Comparison of ENCODE assay signal across 8 cellular contexts in genomic region chr4:79042079-79042674, GRCh38.
DNase-seq lines count a peak whose midpoint lies in the region; ATAC-seq and TF ChIP-seq lines count a peak whose summit lies in the region.

No MANE protein-coding gene starts in this region.

- peaks cover 2% of the 10 kb centered on the region for H3K27me3 Mint-ChIP-seq in activated CD4-positive, alpha-beta T cell treated with anti-CD3 and anti-CD28 coated beads for 36 hours
- no peaks in the 10 kb centered on the region for H3K27me3 Mint-ChIP-seq in naive thymus-derived CD4-positive, alpha-beta T cell

- H3F3A ChIP-seq in neural cell (ENCODE audit: insufficient read depth, low read length, poor library complexity, severe bottlenecking) = no peaks in the 10 kb centered on the region

- CTCF ChIA-PET in activated CD4-positive, alpha-beta T cell treated with anti-CD3 and anti-CD28 coated beads for 36 hours (lab: Charles Lee) = interaction anchor here (0.6 kb wide), 1 partner anchor 1242 kb away, joined by 3 read pairs; no protein-coding TSS in a partner anchor
- CTCF ChIA-PET in naive thymus-derived CD4-positive, alpha-beta T cell (lab: Charles Lee) = no interaction called here

- no peak overlapping the region for H3K4me3 Mint-ChIP-seq in activated CD4-positive, alpha-beta T cell treated with anti-CD3 and anti-CD28 coated beads for 36 hours
- H3K4me3 Mint-ChIP-seq in naive thymus-derived CD4-positive, alpha-beta T cell = no peak overlapping the region

- no peak overlapping the region for H2AFZ ChIP-seq in neural cell (ENCODE audit: low read depth, low read length)

- no peaks in the 10 kb centered on the region for H3K4me1 Mint-ChIP-seq in activated CD4-positive, alpha-beta T cell treated with anti-CD3 and anti-CD28 coated beads for 36 hours
- H3K4me1 Mint-ChIP-seq in naive thymus-derived CD4-positive, alpha-beta T cell = peaks cover 0 to 2% (median 0%) of the 10 kb centered on the region in 7 donors

- TF ChIP-seq EP300 in neural cell (conservative IDR thresholded peaks at IDR 0.05; ENCODE audit: poor library complexity, severe bottlenecking) (no peak), ovary (IDR thresholded peaks at IDR 0.05) (no peak)

- H3K27me3 ChIP-seq in neural cell (ENCODE audit: insufficient read depth, low read depth, low read length) = no peaks in the 10 kb centered on the region
- no peaks in the 10 kb centered on the region for H3K27me3 ChIP-seq in naive thymus-derived CD4-positive, alpha-beta T cell (ENCODE audit: control insufficient read depth in 2 of 2, insufficient read depth in 2 of 2, low read length in 2 of 2)
- no peaks in the 10 kb centered on the region for H3K27me3 ChIP-seq in ovary

- H4K20me1 ChIP-seq in neural cell (ENCODE audit: insufficient read depth) = no peaks in the 10 kb centered on the region

- no peak for TF ChIP-seq POLR2A in ovary (IDR thresholded peaks at IDR 0.05)

- no peak overlapping the region for H3K4me3 ChIP-seq in neural cell (ENCODE audit: low read length)
- no peak overlapping the region for H3K4me3 ChIP-seq in naive thymus-derived CD4-positive, alpha-beta T cell (ENCODE audit: low read length)
- H3K4me3 ChIP-seq in ovary = no peak overlapping the region

- no peak overlapping the region for H3K27ac ChIP-seq in neural cell (ENCODE audit: low read length)
- H3K27ac ChIP-seq in naive thymus-derived CD4-positive, alpha-beta T cell (ENCODE audit: low read depth, low read length) = no peak overlapping the region
- H3K27ac ChIP-seq in ovary = no peak overlapping the region

- no peaks in the 10 kb centered on the region for H3K36me3 Mint-ChIP-seq in activated CD4-positive, alpha-beta T cell treated with anti-CD3 and anti-CD28 coated beads for 36 hours (ENCODE audit: low read depth)
- no peaks in the 10 kb centered on the region for H3K36me3 Mint-ChIP-seq in naive thymus-derived CD4-positive, alpha-beta T cell

- H3K79me2 ChIP-seq in neural cell (replicated peaks; ENCODE audit: insufficient read depth, low read length) = no peaks in the 10 kb centered on the region

- H3K9me3 Mint-ChIP-seq in activated CD4-positive, alpha-beta T cell treated with anti-CD3 and anti-CD28 coated beads for 36 hours (ENCODE audit: low read depth) = no peaks in the 10 kb centered on the region
- no peaks in the 10 kb centered on the region for H3K9me3 Mint-ChIP-seq in naive thymus-derived CD4-positive, alpha-beta T cell

- H3K4me1 ChIP-seq in naive thymus-derived CD4-positive, alpha-beta T cell (ENCODE audit: control insufficient read depth in 2 of 2, insufficient read depth in 2 of 2, low read length in 2 of 2) = no peaks in the 10 kb centered on the region
- no peaks in the 10 kb centered on the region for H3K4me1 ChIP-seq in ovary (ENCODE audit: insufficient read depth)

- no peaks in the 10 kb centered on the region for H3K36me3 ChIP-seq in neural cell (ENCODE audit: insufficient read depth, low read length)
- no peaks in the 10 kb centered on the region for H3K36me3 ChIP-seq in naive thymus-derived CD4-positive, alpha-beta T cell (ENCODE audit: control insufficient read depth in 2 of 3, insufficient read depth in 3 of 3, low read length in 3 of 3)
- H3K36me3 ChIP-seq in ovary = no peaks in the 10 kb centered on the region

- no peak overlapping the region for H3K27ac Mint-ChIP-seq in activated CD4-positive, alpha-beta T cell treated with anti-CD3 and anti-CD28 coated beads for 36 hours
- H3K27ac Mint-ChIP-seq in naive thymus-derived CD4-positive, alpha-beta T cell = no peak overlapping the region

- TF ChIP-seq RAD21 in neural cell (conservative IDR thresholded peaks at IDR 0.05) = peak; percentile 73

- H3K4me2 ChIP-seq in neural cell (ENCODE audit: low read length) = no peak overlapping the region

- DNase-seq in activated CD4-positive, alpha-beta T cell treated with anti-CD3 and anti-CD28 coated beads for 36 hours = peak; percentile 6
- DNase-seq in activated CD4-positive, alpha-beta T cell treated with anti-CD3 and anti-CD28 coated beads, Interleukin-2, amount 50 U/mL, for 4 hours = no peak
- DNase-seq in NCI-H446 treated with DMSO at 0.1 percent for 48 hours (lab: John Stamatoyannopoulos, UW) = peak; percentile 59
- peak; percentile 37 for DNase-seq in dermis blood vessel endothelial cell
- no peak for DNase-seq in naive thymus-derived CD4-positive, alpha-beta T cell
- DNase-seq in mesenteric fat pad (ENCODE audit: low spot score) = no peak
- no peak for DNase-seq in ovary

- POLR2A ChIA-PET in activated CD4-positive, alpha-beta T cell treated with anti-CD3 and anti-CD28 coated beads for 36 hours (lab: Charles Lee) = no interaction called here
- POLR2A ChIA-PET in naive thymus-derived CD4-positive, alpha-beta T cell (lab: Charles Lee) = no interaction called here

- H3K9me3 ChIP-seq in neural cell (ENCODE audit: low read length) (no peaks in the 10 kb centered on the region), ovary (no peaks in the 10 kb centered on the region)
- no peaks in the 10 kb centered on the region for H3K9me3 ChIP-seq in naive thymus-derived CD4-positive, alpha-beta T cell (ENCODE audit: control insufficient read depth in 2 of 3, low read length in 3 of 3)

- 95 to 97% (median 95%) methylated on average over 1 of the region's 1 CpG for WGBS in ovary, 3 donors

- H3K9ac ChIP-seq in neural cell (ENCODE audit: low read length) = no peak overlapping the region

- intact Hi-C loops in activated CD4-positive, alpha-beta T cell treated with anti-CD3 and anti-CD28 coated beads for 36 hours (cut with DNase I, micrococcal nuclease) = loop anchor here in 1 of 2 experiments (1.0 kb wide), 1 partner anchor 534 kb away; no protein-coding TSS in a partner anchor
- intact Hi-C loops in naive thymus-derived CD4-positive, alpha-beta T cell (cut with micrococcal nuclease) = no loop called here
- intact Hi-C loops in ovary (cut with DNase I) = loop anchor here in 2 of 4 donors (10.0 kb wide), 2 partner anchors 1143 to 1173 kb away; no protein-coding TSS in a partner anchor

- no peak for ATAC-seq in activated CD4-positive, alpha-beta T cell treated with anti-CD3 and anti-CD28 coated beads for 36 hours
- ATAC-seq in naive thymus-derived CD4-positive, alpha-beta T cell = no peak

- H3K9me2 ChIP-seq in neural cell (ENCODE audit: insufficient read depth, low read length) = no peaks in the 10 kb centered on the region

- TF ChIP-seq CTCF in neural cell (IDR thresholded peaks at IDR 0.05; ENCODE audit: poor library complexity, severe bottlenecking) (peak; percentile 66), ovary (IDR thresholded peaks at IDR 0.05) (peak in 1 of 3 donors; percentile 46)

TF ChIP-seq in neural cell, 6 proteins besides CTCF, POLR2A, EP300 and RAD21:
- TF ChIP-seq EZH2 (IDR thresholded peaks at IDR 0.05; ENCODE audit: borderline replicate concordance, insufficient read depth, low read length, poor library complexity, severe bottlenecking) (no peak), SMC3 (conservative IDR thresholded peaks at IDR 0.05; ENCODE audit: poor library complexity) (peak; percentile 76)

Comparison
In these comparisons a context has a peak if more than half of its experiments do, and no peak if none do; other contexts are left out.
1. DNase-seq: peak in activated CD4-positive, alpha-beta T cell treated with anti-CD3 and anti-CD28 coated beads for 36 hours (single experiment), NCI-H446 treated with DMSO at 0.1 percent for 48 hours (single experiment) and dermis blood vessel endothelial cell (single experiment); none in activated CD4-positive, alpha-beta T cell treated with anti-CD3 and anti-CD28 coated beads, Interleukin-2, amount 50 U/mL, for 4 hours (0 of 2), naive thymus-derived CD4-positive, alpha-beta T cell (0 of 9), mesenteric fat pad (single experiment) and ovary (0 of 5).